ENCODE assay signal across 8 cellular contexts in the genomic region with DNA sequence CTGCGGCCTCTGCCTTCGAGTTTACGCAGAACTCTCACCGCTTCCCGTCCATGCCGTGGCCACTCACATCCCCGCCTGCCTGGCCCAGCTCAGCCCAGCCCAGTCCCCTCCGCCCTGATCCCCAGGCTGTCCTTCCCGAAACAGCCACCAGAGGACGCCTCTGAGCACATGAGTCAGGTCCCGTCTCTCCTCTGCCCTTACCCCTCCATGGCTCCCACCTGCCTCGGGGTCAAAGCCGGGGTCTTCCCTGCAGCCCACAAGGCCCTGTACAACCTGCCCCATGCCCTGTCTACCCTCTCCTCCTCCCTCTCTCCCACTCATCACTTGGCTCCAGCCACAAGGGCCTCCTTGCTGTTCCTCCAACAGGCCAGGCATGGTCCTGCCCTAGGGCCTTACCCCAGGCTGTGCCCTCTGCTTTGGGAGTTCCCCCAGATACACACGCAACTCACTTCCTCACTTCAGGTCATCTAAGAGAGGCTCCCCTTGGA. TPM values are rescaled to one million over a fixed set of nuclear protein-coding genes. Genes with fewer than 3 reads are reported as not detected.
DNase-seq lines count a peak whose midpoint lies in the region; ATAC-seq and TF ChIP-seq lines count a peak whose summit lies in the region.

No MANE protein-coding gene starts in this region.

- WGBS in lung, 2 donors: 50 to 52% methylated on average over 14 of the region's 14 CpGs

- H3K27ac ChIP-seq in HL-60 (replicated peaks) (peak overlapping the region; percentile 52), lung (ENCODE audit: low read depth in 1 of 2, low read length in 1 of 2) (no peak overlapping the region)

- peaks cover 5% of the 10 kb centered on the region for H3K27me3 Mint-ChIP-seq in activated B cell treated with CpG ODN at 0.5 μM for 24 hours
- peaks cover 17% of the 10 kb centered on the region for H3K27me3 Mint-ChIP-seq in central memory CD8-positive, alpha-beta T cell

- TF ChIP-seq CTCF in HL-60 (IDR thresholded peaks at IDR 0.05; ENCODE audit: insufficient read depth, low read length): peak; percentile 89
- TF ChIP-seq CTCF in activated B cell treated with CpG ODN at 0.5 μM for 24 hours (IDR thresholded peaks at IDR 0.05): no peak
- peak; percentile 24 for TF ChIP-seq CTCF in lung (IDR thresholded peaks at IDR 0.05; ENCODE audit: control extremely low read depth, extremely low read depth)

- H3K4me1 ChIP-seq in lung (ENCODE audit: control insufficient read depth in 2 of 2, insufficient read depth in 2 of 2, low read length in 2 of 2): peaks cover 0 to 2% of the 10 kb centered on the region in 2 donors

- CTCF ChIA-PET in activated B cell treated with CpG ODN at 0.5 μM for 24 hours (lab: Charles Lee): interaction anchor here (0.6 to 2.9 kb wide), 3 partner anchors 66 to 69 kb away, joined by 3 to 17 read pairs (median 11); no protein-coding TSS in a partner anchor

- no peaks in the 10 kb centered on the region for H3K9me3 Mint-ChIP-seq in activated B cell treated with CpG ODN at 0.5 μM for 24 hours
- H3K9me3 Mint-ChIP-seq in central memory CD8-positive, alpha-beta T cell: no peaks in the 10 kb centered on the region

- no peaks in the 10 kb centered on the region for H3K36me3 ChIP-seq in lung (ENCODE audit: control insufficient read depth in 2 of 2, insufficient read depth in 2 of 2, low read length in 2 of 2)

- no peak overlapping the region for H3K4me3 ChIP-seq in HL-60 (replicated peaks; ENCODE audit: insufficient read depth, low read length)
- no peak overlapping the region for H3K4me3 ChIP-seq in lung

- H3K9me3 ChIP-seq in lung (ENCODE audit: control insufficient read depth in 2 of 2, insufficient read depth in 1 of 2, low read length in 1 of 2): no peaks in the 10 kb centered on the region

- no peaks in the 10 kb centered on the region for H3K4me1 Mint-ChIP-seq in activated B cell treated with CpG ODN at 0.5 μM for 24 hours
- H3K4me1 Mint-ChIP-seq in central memory CD8-positive, alpha-beta T cell: no peaks in the 10 kb centered on the region

- POLR2A ChIA-PET in activated B cell treated with CpG ODN at 0.5 μM for 24 hours (lab: Charles Lee): no interaction called here

- H3K27me3 ChIP-seq in HL-60 (ENCODE audit: insufficient read depth, poor library complexity, severe bottlenecking): no peaks in the 10 kb centered on the region
- peaks cover 4% of the 10 kb centered on the region for H3K27me3 ChIP-seq in lung (ENCODE audit: control insufficient read depth, insufficient read depth)

- DNase-seq in AG20443 (ENCODE audit: low spot score) (peak; percentile 79), HL-60 (ENCODE audit: low read depth in 1 of 2, low spot score in 1 of 2) (peak in 1 of 2 experiments; percentile 80), activated B cell treated with CpG ODN at 0.5 μM for 24 hours (peak; percentile 35), lung (ENCODE audit: low spot score) (peak; percentile 51), NCI-H146 (lab: John Stamatoyannopoulos, UW) (no peak)
- DNase-seq in central memory CD8-positive, alpha-beta T cell (ENCODE audit: low spot score in 2 of 2): peak; percentile 38 to 50
- peak; percentile 43 for DNase-seq in stimulated activated CD8-positive, alpha-beta memory T cell treated with anti-CD3 and anti-CD28 coated beads, Interleukin-4, amount 100 ng/mL, for 24 hours (ENCODE audit: low read depth)

- intact Hi-C loops in activated B cell treated with CpG ODN at 0.5 μM for 24 hours (cut with micrococcal nuclease): loop anchor here (2.0 kb wide), 1 partner anchor 69 kb away; no protein-coding TSS in a partner anchor

- no peak overlapping the region for H3K4me3 Mint-ChIP-seq in activated B cell treated with CpG ODN at 0.5 μM for 24 hours
- no peak overlapping the region for H3K4me3 Mint-ChIP-seq in central memory CD8-positive, alpha-beta T cell

- peak; percentile 60 for ATAC-seq in activated B cell treated with CpG ODN at 0.5 μM for 24 hours (ENCODE audit: low read depth)
- no peak for ATAC-seq in central memory CD8-positive, alpha-beta T cell (replicated peaks; ENCODE audit: extremely low read depth, poor library complexity, severe bottlenecking)
- ATAC-seq in lung (ENCODE audit: insufficient read depth, low FRiP score): no peak
- no peak for ATAC-seq in GM18502 (IDR thresholded peaks at IDR 0.05; ENCODE audit: poor library complexity, unreplicated experiment)

- H3K36me3 Mint-ChIP-seq in activated B cell treated with CpG ODN at 0.5 μM for 24 hours (ENCODE audit: low read depth): no peaks in the 10 kb centered on the region
- H3K36me3 Mint-ChIP-seq in central memory CD8-positive, alpha-beta T cell (ENCODE audit: insufficient read depth): peaks cover 5% of the 10 kb centered on the region

- H3K27ac Mint-ChIP-seq in activated B cell treated with CpG ODN at 0.5 μM for 24 hours: no peak overlapping the region
- no peak overlapping the region for H3K27ac Mint-ChIP-seq in central memory CD8-positive, alpha-beta T cell (ENCODE audit: low read depth)

RNA-seq across cellular contexts. Expression of a gene that starts 8.1 kb away (rescaled TPM):
- total RNA-seq in activated B cell treated with CpG ODN at 0.5 μM for 24 hours: 0.11 and 0.37 TPM in 2 replicates
- 10 to 100 TPM in 1 of 2 donors, 1 to 10 TPM in 1; 3.2 to 22.8 TPM for total RNA-seq in lung
- polyA plus RNA-seq in lung: 10 to 100 TPM; 17.3 to 38.5 TPM

RNA-seq across cellular contexts. Expression of a gene that starts 27.8 kb away (rescaled TPM):
- total RNA-seq in activated B cell treated with CpG ODN at 0.5 μM for 24 hours (0.42 and 2.0 TPM in 2 replicates), lung (10 to 100 TPM; 14.4 to 15.7 TPM)
- polyA plus RNA-seq in lung: 10 to 100 TPM; 15.4 to 56.7 TPM

RNA-seq across cellular contexts. Expression of a gene that starts 32.6 kb away (rescaled TPM):
- 0.17 and 0.33 TPM in 2 replicates for total RNA-seq in activated B cell treated with CpG ODN at 0.5 μM for 24 hours
- 10 to 100 TPM in 1 of 2 donors, 1 to 10 TPM in 1; 7.5 to 37.3 TPM for total RNA-seq in lung
- 10 to 100 TPM; 15.5 to 33.5 TPM for polyA plus RNA-seq in lung

RNA-seq across cellular contexts. Expression of a gene that starts 49.3 kb away (rescaled TPM):
- total RNA-seq in activated B cell treated with CpG ODN at 0.5 μM for 24 hours (not detected in 2 replicates), lung (1 to 10 TPM in 1 of 2 donors, under 1 TPM in 1; 0.85 to 5.0 TPM)
- 1 to 10 TPM; 3.7 to 3.9 TPM for polyA plus RNA-seq in lung
